Comparison of ENCODE assay signal across 1 cellular context in genomic region chr1:116777831-116778830, GRCh38.
TF ChIP-seq lines count a peak whose summit lies in the region.

No MANE protein-coding gene starts in this region.

TF ChIP-seq in K562, 482 proteins besides CTCF, POLR2A, EP300 and RAD21 (continued from another document):
- TF ChIP-seq, protein P1, sequence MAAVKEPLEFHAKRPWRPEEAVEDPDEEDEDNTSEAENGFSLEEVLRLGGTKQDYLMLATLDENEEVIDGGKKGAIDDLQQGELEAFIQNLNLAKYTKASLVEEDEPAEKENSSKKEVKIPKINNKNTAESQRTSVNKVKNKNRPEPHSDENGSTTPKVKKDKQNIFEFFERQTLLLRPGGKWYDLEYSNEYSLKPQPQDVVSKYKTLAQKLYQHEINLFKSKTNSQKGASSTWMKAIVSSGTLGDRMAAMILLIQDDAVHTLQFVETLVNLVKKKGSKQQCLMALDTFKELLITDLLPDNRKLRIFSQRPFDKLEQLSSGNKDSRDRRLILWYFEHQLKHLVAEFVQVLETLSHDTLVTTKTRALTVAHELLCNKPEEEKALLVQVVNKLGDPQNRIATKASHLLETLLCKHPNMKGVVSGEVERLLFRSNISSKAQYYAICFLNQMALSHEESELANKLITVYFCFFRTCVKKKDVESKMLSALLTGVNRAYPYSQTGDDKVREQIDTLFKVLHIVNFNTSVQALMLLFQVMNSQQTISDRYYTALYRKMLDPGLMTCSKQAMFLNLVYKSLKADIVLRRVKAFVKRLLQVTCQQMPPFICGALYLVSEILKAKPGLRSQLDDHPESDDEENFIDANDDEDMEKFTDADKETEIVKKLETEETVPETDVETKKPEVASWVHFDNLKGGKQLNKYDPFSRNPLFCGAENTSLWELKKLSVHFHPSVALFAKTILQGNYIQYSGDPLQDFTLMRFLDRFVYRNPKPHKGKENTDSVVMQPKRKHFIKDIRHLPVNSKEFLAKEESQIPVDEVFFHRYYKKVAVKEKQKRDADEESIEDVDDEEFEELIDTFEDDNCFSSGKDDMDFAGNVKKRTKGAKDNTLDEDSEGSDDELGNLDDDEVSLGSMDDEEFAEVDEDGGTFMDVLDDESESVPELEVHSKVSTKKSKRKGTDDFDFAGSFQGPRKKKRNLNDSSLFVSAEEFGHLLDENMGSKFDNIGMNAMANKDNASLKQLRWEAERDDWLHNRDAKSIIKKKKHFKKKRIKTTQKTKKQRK (IDR thresholded peaks at IDR 0.05; ENCODE audit: borderline replicate concordance, low read depth, low read length): no peak
